ENCODE assay signal across 8 cellular contexts in genomic region chr5:155004138-155004744, GRCh38. TPM values are rescaled to one million over a fixed set of nuclear protein-coding genes. Genes with fewer than 3 reads are reported as not detected.
DNase-seq lines count a peak whose midpoint lies in the region; ATAC-seq and TF ChIP-seq lines count a peak whose summit lies in the region.

No MANE protein-coding gene starts in this region.

- H3K9ac ChIP-seq in colonic mucosa (ENCODE audit: low read depth in 2 of 2, low read length in 2 of 2), result no peak overlapping the region

- no peak overlapping the region for H3K27ac Mint-ChIP-seq in neural crest cell (ENCODE audit: unreplicated experiment)

- H3K27me3 Mint-ChIP-seq in neural crest cell (ENCODE audit: low read depth), result no peaks in the 10 kb centered on the region

- intact Hi-C loops in colonic mucosa (cut with DNase I), result no loop called here

- H3K4me1 Mint-ChIP-seq in neural crest cell, result no peaks in the 10 kb centered on the region

- ATAC-seq in HG03025 (IDR thresholded peaks at IDR 0.05; ENCODE audit: low FRiP score, unreplicated experiment), result no peak
- ATAC-seq in GM19467 (IDR thresholded peaks at IDR 0.05; ENCODE audit: unreplicated experiment), result no peak

- no peaks in the 10 kb centered on the region for H3K36me3 Mint-ChIP-seq in neural crest cell (ENCODE audit: low read depth)

- H3K9me3 ChIP-seq in colonic mucosa, result no peaks in the 10 kb centered on the region

- H3K27ac ChIP-seq in colonic mucosa, result no peak overlapping the region

- peak; percentile 64 for TF ChIP-seq CTCF in GM12873 (IDR thresholded peaks at IDR 0.05; ENCODE audit: insufficient read depth, low read depth, low read length, missing control alignments)
- peak; percentile 24 for TF ChIP-seq CTCF in colonic mucosa (IDR thresholded peaks at IDR 0.05)
- TF ChIP-seq CTCF in neural crest cell (conservative IDR thresholded peaks at IDR 0.05), result peak; percentile 51

- H3K9me3 Mint-ChIP-seq in neural crest cell, result peaks cover 3% of the 10 kb centered on the region

- no peak overlapping the region for H3K4me3 ChIP-seq in colonic mucosa

- peak; percentile 29 for DNase-seq in M059J (ENCODE audit: low read depth)
- no peak for DNase-seq in colonic mucosa
- no peak for DNase-seq in neural crest cell (ENCODE audit: low read depth, low spot score)
- DNase-seq in activated CD4-positive, CD25-positive, alpha-beta regulatory T cell (lab: John Stamatoyannopoulos, UW), result no peak
- no peak for DNase-seq in amniotic stem cell (lab: John Stamatoyannopoulos, UW)

- H3K4me1 ChIP-seq in colonic mucosa, result no peaks in the 10 kb centered on the region

- H3K36me3 ChIP-seq in colonic mucosa, result no peaks in the 10 kb centered on the region

- no peak overlapping the region for H3K4me3 Mint-ChIP-seq in neural crest cell

- H3K27me3 ChIP-seq in colonic mucosa, result no peaks in the 10 kb centered on the region

RNA-seq across cellular contexts. Expression of gene KIF4B, which starts 9.3 kb away (rescaled TPM):
- total RNA-seq in M059J (2014; rRNA removed; shearing (Covaris generic)), result 0.07 and 0.10 TPM in 2 replicates
- total RNA-seq in colonic mucosa (not detected), neural crest cell (not detected in 2 replicates)
